ENCODE assay signal across 12 cellular contexts in the genomic region with DNA sequence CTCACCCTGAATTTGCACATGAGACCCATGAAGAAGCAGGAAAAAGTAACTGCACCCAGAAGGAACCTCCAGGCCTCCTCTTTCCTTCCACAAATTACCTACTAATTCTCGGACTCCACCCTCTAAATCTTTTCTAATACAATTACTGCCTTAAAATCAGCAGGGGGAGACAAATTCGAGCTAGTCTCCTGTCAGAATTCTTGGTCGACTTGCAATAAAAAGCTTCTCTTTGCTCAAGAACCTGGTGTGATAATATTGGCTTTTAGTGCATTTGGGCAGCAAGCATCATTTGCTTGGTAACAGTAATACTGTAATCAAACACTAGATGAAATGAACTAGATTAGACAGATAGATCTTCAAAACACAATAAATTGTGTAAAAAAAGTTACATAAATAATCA.
DNase-seq lines count a peak whose midpoint lies in the region; ATAC-seq, FAIRE-seq and TF ChIP-seq lines count a peak whose summit lies in the region.
"Had no signal": no experiment of that assay in that cellular context is flagged by ENCODE, and none has a peak within 500 bp of the region (broad histone marks: within the 10 kb centered on the region; RNA-seq: fewer than 3 reads in every experiment).

No MANE protein-coding gene starts in this region.

- no peak for TF ChIP-seq EP300 in HepG2 (IDR thresholded peaks at IDR 0.05; ENCODE audit: low read depth in 2 of 2, low read length in 2 of 2)
- TF ChIP-seq EP300 in HepG2 (CRISPR knock-in tag; IDR thresholded peaks at IDR 0.05; ENCODE audit: borderline replicate concordance) = no peak

- POLR2A ChIA-PET in HepG2 (lab: Yijun Ruan, JAX) = no interaction called here

- H3K4me3 Mint-ChIP-seq in endodermal cell = no peak overlapping the region
- H3K4me3 Mint-ChIP-seq: CD8-positive, alpha-beta T cell had no signal

- no peak overlapping the region for H3K4me2 ChIP-seq in HepG2 (ENCODE audit: low read depth, low read length)

- H4K20me1 ChIP-seq in HepG2 (ENCODE audit: insufficient read depth, low read length) = no peaks in the 10 kb centered on the region

- in situ Hi-C loops in HepG2 (cut with HindIII; ENCODE audit: extremely low pct_ligation_motif_present, low pct_unique_long_range_greater_than_20kb) = loop anchor here (25.0 kb wide), 1 partner anchor 407 kb away; no protein-coding TSS in a partner anchor

- no peak overlapping the region for H3K27ac Mint-ChIP-seq in endodermal cell
- H3K27ac Mint-ChIP-seq: CD8-positive, alpha-beta T cell had no signal

- H3K9ac ChIP-seq in HepG2 (ENCODE audit: insufficient read depth, low read depth, low read length) (no peak overlapping the region), endodermal cell (ENCODE audit: extremely low read depth, low read length, poor library complexity, severe bottlenecking) (no peak overlapping the region)

- no peaks in the 10 kb centered on the region for H3K9me3 Mint-ChIP-seq in endodermal cell
- H3K9me3 Mint-ChIP-seq: CD8-positive, alpha-beta T cell had no signal

- intact Hi-C loops in HepG2 (cut with micrococcal nuclease; ENCODE audit: unreplicated experiment) = loop anchor here (5.0 kb wide), 1 partner anchor 153 kb away; no protein-coding TSS in a partner anchor
- intact Hi-C loops in right lobe of liver (cut with DNase I) = no loop called here

- DNase-seq in HepG2 (ENCODE audit: low spot score) (peak; percentile 5), right lobe of liver (no peak), NB4 (ENCODE audit: low read depth) (peak; percentile 25), endodermal cell (no peak), activated gamma-delta T cell (lab: John Stamatoyannopoulos, UW) (no peak), nucleus accumbens (lab: John Stamatoyannopoulos, UW) (no peak)
- no peak for DNase-seq in activated CD4-positive, CD25-positive, alpha-beta regulatory T cell (lab: John Stamatoyannopoulos, UW)
- DNase-seq: CD8-positive, alpha-beta T cell; colonic mucosa; heart right ventricle; SHP77 had no signal

- H3K27ac ChIP-seq in HepG2 (ENCODE audit: extremely low read length, insufficient read depth, low read length) = no peak overlapping the region
- no peak overlapping the region for H3K27ac ChIP-seq in right lobe of liver
- H3K27ac ChIP-seq in endodermal cell (ENCODE audit: low read depth, low read length) = no peak overlapping the region
- H3K27ac ChIP-seq: colonic mucosa, heart right ventricle had no signal

- no peaks in the 10 kb centered on the region for H3K27me3 ChIP-seq in HepG2 (ENCODE audit: control insufficient read depth in 1 of 2, insufficient read depth in 2 of 2, low read length in 2 of 2)
- H3K27me3 ChIP-seq in right lobe of liver = no peaks in the 10 kb centered on the region
- no peaks in the 10 kb centered on the region for H3K27me3 ChIP-seq in endodermal cell (ENCODE audit: control insufficient read depth, insufficient read depth, low read length, poor library complexity, severe bottlenecking)
- H3K27me3 ChIP-seq: colonic mucosa, heart right ventricle had no signal

- no peak for TF ChIP-seq POLR2A in HepG2 (IDR thresholded peaks at IDR 0.05; ENCODE audit: insufficient read depth in 1 of 2, low read depth in 2 of 2, low read length in 2 of 2)
- no peak for TF ChIP-seq POLR2A in right lobe of liver (IDR thresholded peaks at IDR 0.05)
- no peak for TF ChIP-seq POLR2A in NB4 (IDR thresholded peaks at IDR 0.05; ENCODE audit: extremely low read depth, insufficient read length)

- H3K27me3 Mint-ChIP-seq in endodermal cell (ENCODE audit: insufficient read depth) = no peaks in the 10 kb centered on the region

- CTCF ChIA-PET in HepG2 (lab: Yijun Ruan, JAX; ENCODE audit: low intra/inter-chr PET ratio, low total read pairs) = interaction anchor here (1.4 kb wide), 1 partner anchor 326 kb away, joined by 3 read pairs; no protein-coding TSS in a partner anchor

- no peak overlapping the region for H2AFZ ChIP-seq in HepG2 (ENCODE audit: low read length)

- H3K4me1 ChIP-seq in HepG2 (ENCODE audit: insufficient read depth, low read length) = no peaks in the 10 kb centered on the region
- H3K4me1 ChIP-seq in right lobe of liver = no peaks in the 10 kb centered on the region
- no peaks in the 10 kb centered on the region for H3K4me1 ChIP-seq in endodermal cell (ENCODE audit: control insufficient read depth, insufficient read depth, low read length)
- H3K4me1 ChIP-seq: colonic mucosa, heart right ventricle had no signal

- no peaks in the 10 kb centered on the region for H3K36me3 ChIP-seq in HepG2 (replicated peaks in 1 of 2; ENCODE audit: control insufficient read depth in 1 of 2, insufficient read depth in 2 of 2, low read length in 2 of 2)
- H3K36me3 ChIP-seq in right lobe of liver = no peaks in the 10 kb centered on the region
- no peaks in the 10 kb centered on the region for H3K36me3 ChIP-seq in endodermal cell (ENCODE audit: control insufficient read depth, insufficient read depth, low read length)
- H3K36me3 ChIP-seq: colonic mucosa, heart right ventricle had no signal

- no peak for FAIRE-seq in HepG2 (lab: Jason Lieb, UNC)

- H3K9me3 ChIP-seq in HepG2 (ENCODE audit: low read length) (no peaks in the 10 kb centered on the region), right lobe of liver (no peaks in the 10 kb centered on the region), endodermal cell (ENCODE audit: control insufficient read depth, low read length) (no peaks in the 10 kb centered on the region)
- H3K9me3 ChIP-seq: colonic mucosa, heart right ventricle had no signal

- TF ChIP-seq RAD21 in HepG2 (CRISPR knock-in tag; IDR thresholded peaks at IDR 0.05) = no peak

- no TSS peak for BruUV-seq in HepG2 (replicated peaks; lab: Mats Ljungman, UMichigan)

- peaks cover 7% of the 10 kb centered on the region for H3K4me1 Mint-ChIP-seq in endodermal cell

- H3K36me3 Mint-ChIP-seq in endodermal cell (ENCODE audit: low read depth) = no peaks in the 10 kb centered on the region
- H3K36me3 Mint-ChIP-seq: CD8-positive, alpha-beta T cell had no signal

- TF ChIP-seq CTCF in HepG2 (CRISPR knock-in tag; IDR thresholded peaks at IDR 0.05) = peak; percentile 25
- TF ChIP-seq CTCF in right lobe of liver (IDR thresholded peaks at IDR 0.05) = peak in 1 of 4 donors; percentile 7
- no peak for TF ChIP-seq CTCF in NB4 (IDR thresholded peaks at IDR 0.05; ENCODE audit: low read depth, low read length)
- peak; percentile 64 for TF ChIP-seq CTCF in endodermal cell (conservative IDR thresholded peaks at IDR 0.05)

- ATAC-seq in HepG2 (no peak), right lobe of liver (no peak), HG03571 (IDR thresholded peaks at IDR 0.05; ENCODE audit: unreplicated experiment) (no peak)
- ATAC-seq: CD8-positive, alpha-beta T cell; heart right ventricle had no signal

- WGBS in HepG2 (ENCODE audit: low lambda C conversion rate) = 3% methylated on average over 3 of the region's 3 CpGs
- 30% methylated on average over 3 of the region's 3 CpGs for WGBS in right lobe of liver (ENCODE audit: insufficient coverage, low coverage, low lambda C conversion rate, missing lambda C conversion rate)
- WGBS in endodermal cell (ENCODE audit: insufficient coverage in 1 of 2, insufficient read length in 1 of 2), 2 experiments = 82% methylated on average over 3 of the region's 3 CpGs; no CpG with 5 or more reads in 1 of the 2 experiments

- no peaks in the 10 kb centered on the region for H3K79me2 ChIP-seq in HepG2 (ENCODE audit: insufficient read depth, low read length)

- H3K4me3 ChIP-seq in HepG2 (replicated peaks in 1 of 3; ENCODE audit: insufficient read depth in 1 of 3, low read depth in 2 of 3, low read length in 3 of 3) = no peak overlapping the region
- H3K4me3 ChIP-seq in right lobe of liver = no peak overlapping the region
- H3K4me3 ChIP-seq in NB4 (ENCODE audit: low read depth, low read length) = no peak overlapping the region
- H3K4me3 ChIP-seq in endodermal cell (ENCODE audit: low read length) = no peak overlapping the region
- H3K4me3 ChIP-seq: colonic mucosa, heart right ventricle had no signal

TF ChIP-seq in HepG2, 621 proteins besides CTCF, POLR2A, EP300 and RAD21:
- TF ChIP-seq PAWR (CRISPR knock-in tag; IDR thresholded peaks at IDR 0.05; ENCODE audit: borderline replicate concordance) (no peak), STAG1 (CRISPR knock-in tag; IDR thresholded peaks at IDR 0.05) (peak; percentile 23; the same call in 1 of the 2 replicates)
- TF ChIP-seq, protein P1, sequence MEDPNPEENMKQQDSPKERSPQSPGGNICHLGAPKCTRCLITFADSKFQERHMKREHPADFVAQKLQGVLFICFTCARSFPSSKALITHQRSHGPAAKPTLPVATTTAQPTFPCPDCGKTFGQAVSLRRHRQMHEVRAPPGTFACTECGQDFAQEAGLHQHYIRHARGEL (CRISPR knock-in tag; IDR thresholded peaks at IDR 0.05) = peak; percentile 96; the same call in 1 of the 2 replicates

Comparison
In these comparisons a context has a peak if more than half of its experiments do, and no peak if none do; other contexts are left out.
1. DNase-seq: peak in HepG2 (single experiment) and NB4 (single experiment); none in right lobe of liver (0 of 3), endodermal cell (single experiment), activated gamma-delta T cell (single experiment), nucleus accumbens (0 of 56) and activated CD4-positive, CD25-positive, alpha-beta regulatory T cell (0 of 4).